8 cellular contexts compared by ENCODE assay signal in the genomic region with DNA sequence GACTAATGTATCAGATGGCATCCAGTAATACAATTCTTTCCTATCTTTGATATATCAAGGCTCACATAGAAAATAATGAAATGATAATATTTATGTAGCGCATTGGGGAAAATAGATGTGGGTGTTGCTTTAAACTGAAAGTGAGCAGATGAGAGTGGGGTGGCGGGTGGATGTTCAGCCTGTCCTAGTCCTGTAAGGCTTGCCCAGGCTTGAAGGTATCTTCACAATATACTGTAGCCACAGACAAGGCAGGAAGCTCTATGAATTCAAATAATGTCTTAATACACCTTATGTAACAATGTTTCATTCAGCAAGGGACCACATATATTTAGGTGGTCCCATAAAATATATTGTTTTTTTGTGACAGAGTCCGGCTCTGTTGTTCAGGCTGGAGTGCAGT.
"Had no signal": no experiment of that assay in that cellular context is flagged by ENCODE, and none has a peak within 500 bp of the region (broad histone marks: within the 10 kb centered on the region; RNA-seq: fewer than 3 reads in every experiment).

No MANE protein-coding gene starts in this region.

- H3K4me3 Mint-ChIP-seq: GM23338, H9 had no signal

- H3K27ac Mint-ChIP-seq: GM23338, H9 had no signal

- FAIRE-seq: H1, H54, HTR-8/SVneo, K562 had no signal

- DNase-seq: H9, HCEC 1CT, IMR-90 had no signal

- H3K4me3 ChIP-seq: GM23338, K562 had no signal

- ATAC-seq: GM23338, K562 had no signal

- H3K4me1 Mint-ChIP-seq: GM23338, H9 had no signal

- H3K9me3 Mint-ChIP-seq: GM23338 had no signal
